1 cellular context compared by ENCODE assay signal in genomic region chr2:200578778-200579177, GRCh38.
TF ChIP-seq lines count a peak whose summit lies in the region.

No MANE protein-coding gene starts in this region.

TF ChIP-seq in SK-N-SH treated with all-trans-retinoic acid at 6 μM for 48 hours, 23 proteins besides CTCF, POLR2A, EP300 and RAD21 (continued from another document):
- TF ChIP-seq ZFP30 (CRISPR knock-in tag; IDR thresholded peaks at IDR 0.05) (no peak), ZNF8 (CRISPR knock-in tag; IDR thresholded peaks at IDR 0.05) (no peak)
